Comparison of ENCODE assay signal across 1 cellular context in genomic region chr6:144132167-144132690, GRCh38.
A peak's percentile ranks its signal among the peaks of the same experiment; 100 is the strongest.
TF ChIP-seq lines count a peak whose summit lies in the region.

No MANE protein-coding gene starts in this region.

TF ChIP-seq in K562, 482 proteins besides CTCF, POLR2A, EP300 and RAD21:
- TF ChIP-seq HNRNPK (IDR thresholded peaks at IDR 0.05; ENCODE audit: low read depth, low read length, poor library complexity, severe bottlenecking) (peak; percentile 76), PCBP1 (IDR thresholded peaks at IDR 0.05; ENCODE audit: low read depth, low read length, poor library complexity, severe bottlenecking) (peak; percentile 78), PCBP2 (IDR thresholded peaks at IDR 0.05; ENCODE audit: low read depth, low read length, poor library complexity, severe bottlenecking) (peak; percentile 87)
